23 cellular contexts compared by ENCODE assay signal in the genomic region with DNA sequence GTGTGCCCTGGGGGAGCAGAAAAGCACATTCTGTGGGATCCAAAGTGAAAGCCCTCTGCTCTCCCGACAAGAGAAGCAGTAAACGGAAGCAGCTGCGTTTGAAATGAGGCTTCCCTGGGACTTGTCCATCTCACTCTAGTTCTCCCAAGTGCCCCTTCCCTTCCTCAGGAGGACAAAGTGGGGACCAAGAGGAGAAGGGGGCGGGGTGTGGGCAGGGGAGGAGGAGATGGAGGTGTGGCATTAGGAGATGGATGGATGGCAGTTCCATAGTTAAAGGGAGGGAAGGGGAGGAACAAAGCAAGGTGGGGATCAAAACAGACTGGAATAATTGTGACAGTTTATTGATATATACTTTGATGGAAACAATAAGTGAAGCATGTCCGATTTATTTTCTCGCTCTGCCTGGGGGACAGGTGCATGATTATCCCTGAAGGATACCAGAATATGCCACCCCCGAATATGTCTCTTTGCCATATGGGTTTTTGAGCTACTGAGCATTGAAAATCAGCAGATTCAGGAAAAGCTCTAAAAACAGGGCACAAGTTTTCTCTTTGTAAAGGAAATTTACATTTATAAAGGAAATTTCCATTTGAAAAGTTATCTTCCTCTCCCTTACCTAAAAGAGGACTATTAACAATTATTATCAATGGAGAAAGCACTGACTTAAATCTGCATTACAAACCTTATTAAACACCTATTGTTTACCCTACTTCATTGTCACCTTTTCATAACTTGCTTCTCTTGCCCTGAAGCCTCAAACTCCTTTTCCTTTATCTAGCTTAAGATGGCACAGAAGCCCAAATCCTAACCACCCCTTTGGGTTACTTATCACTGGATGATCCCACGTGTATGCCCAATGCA. TPM values are rescaled to one million over a fixed set of nuclear protein-coding genes. Genes with fewer than 3 reads are reported as not detected.
DNase-seq lines count a peak whose midpoint lies in the region; TF ChIP-seq lines count a peak whose summit lies in the region.
"Had no signal": no experiment of that assay in that cellular context is flagged by ENCODE, and none has a peak within 500 bp of the region (broad histone marks: within the 10 kb centered on the region; RNA-seq: fewer than 3 reads in every experiment).

No MANE protein-coding gene starts in this region.

- H3K36me3 Mint-ChIP-seq in glutamatergic neuron (ENCODE audit: unreplicated experiment), result peaks cover 9% of the 10 kb centered on the region
- H3K36me3 Mint-ChIP-seq: activated naive CD4-positive, alpha-beta T cell treated with anti-CD3 and anti-CD28 coated beads, Interleukin-2, amount 50 U/mL, for 24 hours had no signal

- peaks cover 18% of the 10 kb centered on the region for H3K4me1 Mint-ChIP-seq in glutamatergic neuron (ENCODE audit: low read depth, unreplicated experiment)
- H3K4me1 Mint-ChIP-seq: activated B cell treated with CpG ODN at 0.5 μM for 24 hours; activated naive CD4-positive, alpha-beta T cell treated with anti-CD3 and anti-CD28 coated beads, Interleukin-2, amount 50 U/mL, for 24 hours had no signal

- no peak for TF ChIP-seq CTCF in glutamatergic neuron (IDR thresholded peaks at IDR 0.05; ENCODE audit: partially characterized antibody, unreplicated experiment)
- TF ChIP-seq CTCF in GM13976 (IDR thresholded peaks at IDR 0.05; ENCODE audit: borderline replicate concordance, control extremely low read depth, extremely low read depth, insufficient read depth, missing control alignments), result no peak

- H3K4me3 Mint-ChIP-seq in glutamatergic neuron (ENCODE audit: unreplicated experiment), result no peak overlapping the region
- H3K4me3 Mint-ChIP-seq: activated B cell treated with CpG ODN at 0.5 μM for 24 hours; activated CD8-positive, alpha-beta T cell treated with anti-CD3 and anti-CD28 coated beads, Interleukin-2, amount 10 ng/mL, durations not matched to agents 7 days and 5 days; activated naive CD4-positive, alpha-beta T cell treated with anti-CD3 and anti-CD28 coated beads, Interleukin-2, amount 50 U/mL, for 24 hours; mesothelial cell of epicardium; neural crest cell; stimulated activated naive B cell treated with anti-CD40 and anti-IgM and Interleukin-4, amounts not matched to agents 10 μg/mL and 1 μg/mL and 100 μg/mL, for 72 hours had no signal

- H3K27me3 Mint-ChIP-seq in glutamatergic neuron (ENCODE audit: unreplicated experiment), result peaks cover 7% of the 10 kb centered on the region

- peaks cover 5% of the 10 kb centered on the region for H3K9me3 Mint-ChIP-seq in glutamatergic neuron (ENCODE audit: unreplicated experiment)

- peak overlapping the region; percentile 83 for H3K27ac Mint-ChIP-seq in glutamatergic neuron (ENCODE audit: unreplicated experiment)
- H3K27ac Mint-ChIP-seq: activated B cell treated with CpG ODN at 0.5 μM for 24 hours; activated CD8-positive, alpha-beta T cell treated with anti-CD3 and anti-CD28 coated beads, Interleukin-2, amount 10 ng/mL, durations not matched to agents 7 days and 5 days; activated naive CD4-positive, alpha-beta T cell treated with anti-CD3 and anti-CD28 coated beads, Interleukin-2, amount 50 U/mL, for 24 hours; mesothelial cell of epicardium; stimulated activated naive B cell treated with anti-CD40 and anti-IgM and Interleukin-4, amounts not matched to agents 10 μg/mL and 1 μg/mL and 100 μg/mL, for 72 hours had no signal

- peak; percentile 16 for DNase-seq in NCI-H2171 (lab: John Stamatoyannopoulos, UW)
- no peak for DNase-seq in NCI-H2171 treated with DMSO at 0.1 percent for 48 hours (lab: John Stamatoyannopoulos, UW)
- DNase-seq in NCI-H69 (lab: John Stamatoyannopoulos, UW), result peak; percentile 23
- DNase-seq in glutamatergic neuron, result peak; percentile 40
- peak; percentile 21 for DNase-seq in retina
- no peak for DNase-seq in DMS79 (lab: John Stamatoyannopoulos, UW)
- no peak for DNase-seq in 8988T
- no peak for DNase-seq in GM13976 (ENCODE audit: low spot score)
- DNase-seq: activated B cell treated with CpG ODN at 0.5 μM for 24 hours; activated CD8-positive, alpha-beta T cell treated with anti-CD3 and anti-CD28 coated beads, Interleukin-2, amount 10 ng/mL, durations not matched to agents 7 days and 5 days; activated T-cell treated with anti-CD3 and anti-CD28 coated beads, Interleukin-2, amount 50 U/mL, for 48 hours; DMS 273 treated with DMSO at 0.1 percent for 48 hours; hippocampal formation; left cardiac atrium; NCI-H2081; SHP77 treated with DMSO at 0.1 percent for 48 hours; stimulated activated naive B cell treated with anti-CD40 and anti-IgM and Interleukin-4, amounts not matched to agents 10 μg/mL and 1 μg/mL and 100 μg/mL, for 72 hours; T-helper 2 cell; thyroid gland had no signal

- in situ Hi-C loops in GM13976 (cut with MboI; ENCODE audit: low sequenced_read_pairs, unreplicated experiment), result no loop called here

RNA-seq across cellular contexts. Expression of gene DAZL, which starts 58.9 kb away (rescaled TPM):
- 0.51 TPM for total RNA-seq in glutamatergic neuron (ENCODE audit: unreplicated experiment)
- total RNA-seq: activated B cell treated with CpG ODN at 0.5 μM for 24 hours; activated CD8-positive, alpha-beta T cell treated with anti-CD3 and anti-CD28 coated beads, Interleukin-2, amount 10 ng/mL, durations not matched to agents 7 days and 5 days; chondrocyte; left cardiac atrium; mesothelial cell of epicardium; neural crest cell had no signal

Comparison
In these comparisons a context has a peak if more than half of its experiments do, and no peak if none do; other contexts are left out.
1. DNase-seq: peak in NCI-H2171 (single experiment), NCI-H69 (single experiment), glutamatergic neuron (single experiment) and retina (single experiment); none in NCI-H2171 treated with DMSO at 0.1 percent for 48 hours (single experiment), DMS79 (single experiment), 8988T (single experiment) and GM13976 (single experiment).